Comparison of ENCODE assay signal across 19 cellular contexts in the genomic region with DNA sequence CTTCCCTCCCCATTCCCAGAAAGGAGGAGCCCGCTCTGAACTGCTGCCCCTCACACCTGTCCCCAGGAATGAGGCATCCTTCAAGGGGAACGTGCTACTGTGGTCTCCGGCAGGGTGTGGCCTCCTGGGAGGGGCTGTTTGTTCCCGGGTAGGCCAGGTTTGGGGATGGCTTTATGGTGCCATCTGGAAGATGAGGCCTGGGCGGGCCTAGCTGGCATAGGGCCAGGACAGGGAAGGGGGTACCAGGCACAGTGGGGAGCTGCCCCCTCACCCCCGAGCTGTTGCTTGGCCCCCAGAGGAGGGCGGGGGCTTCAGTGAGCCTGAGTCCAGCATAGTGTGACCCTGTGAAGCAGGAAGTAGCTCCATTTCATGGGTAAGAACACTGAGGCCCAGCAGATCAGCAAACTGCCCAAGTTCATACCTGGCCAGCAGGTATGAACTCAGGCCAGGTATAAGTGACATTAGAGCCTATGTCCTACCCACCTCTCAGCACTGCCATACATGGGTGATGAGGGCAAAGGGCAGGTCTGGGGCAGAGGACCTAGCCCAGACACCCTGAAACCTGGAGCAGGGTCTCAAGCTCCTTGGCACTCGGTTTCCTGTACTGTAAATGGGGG. TPM values are rescaled to one million over a fixed set of nuclear protein-coding genes. Genes with fewer than 3 reads are reported as not detected.
"Had no signal": no experiment of that assay in that cellular context is flagged by ENCODE, and none has a peak within 500 bp of the region (broad histone marks: within the 10 kb centered on the region; RNA-seq: fewer than 3 reads in every experiment).

No MANE protein-coding gene starts in this region.

- H3K27me3 ChIP-seq: body of pancreas, ovary had no signal

- H3K4me3 ChIP-seq: body of pancreas, ovary, sigmoid colon had no signal

- H3K4me1 Mint-ChIP-seq: activated CD4-positive, alpha-beta T cell treated with anti-CD3 and anti-CD28 coated beads for 36 hours; neural crest cell had no signal

- H3K4me1 ChIP-seq: body of pancreas, foreskin keratinocyte, sigmoid colon had no signal

- H3K9me3 Mint-ChIP-seq: activated CD4-positive, alpha-beta memory T cell treated with anti-CD3 and anti-CD28 coated beads for 36 hours; activated T-helper 1 cell treated with anti-CD3 and anti-CD28 coated beads, Interleukin-12 subunit alpha, Interleukin-12 subunit beta, Interleukin-2, Interleukin-4 antibody, amounts not matched to agents 30 ng/mL and 10 ng/mL and 1 ng/mL, durations not matched to agents 14 hours and 24 hours and 36 hours; neural crest cell; T-helper 2 cell treated with Interferon-gamma antibody and Interleukin-4, amounts not matched to agents 5 μg/mL and 100 μg/mL, for 36 hours; WTC11 had no signal

- H3K4me3 Mint-ChIP-seq: activated CD4-positive, alpha-beta memory T cell treated with anti-CD3 and anti-CD28 coated beads for 36 hours; activated CD4-positive, alpha-beta T cell treated with anti-CD3 and anti-CD28 coated beads for 36 hours; activated T-helper 1 cell treated with anti-CD3 and anti-CD28 coated beads, Interleukin-12 subunit alpha, Interleukin-12 subunit beta, Interleukin-2, Interleukin-4 antibody, amounts not matched to agents 30 ng/mL and 10 ng/mL and 1 ng/mL, durations not matched to agents 14 hours and 24 hours and 36 hours; neural crest cell; T-helper 2 cell treated with Interferon-gamma antibody and Interleukin-4, amounts not matched to agents 5 μg/mL and 100 μg/mL, for 36 hours; WTC11 had no signal

- H3K27ac Mint-ChIP-seq: activated CD4-positive, alpha-beta memory T cell treated with anti-CD3 and anti-CD28 coated beads for 36 hours; activated CD4-positive, alpha-beta T cell treated with anti-CD3 and anti-CD28 coated beads for 36 hours; activated T-helper 1 cell treated with anti-CD3 and anti-CD28 coated beads, Interleukin-12 subunit alpha, Interleukin-12 subunit beta, Interleukin-2, Interleukin-4 antibody, amounts not matched to agents 30 ng/mL and 10 ng/mL and 1 ng/mL, durations not matched to agents 14 hours and 24 hours and 36 hours; T-helper 2 cell treated with Interferon-gamma antibody and Interleukin-4, amounts not matched to agents 5 μg/mL and 100 μg/mL, for 36 hours had no signal

- H3K9me3 ChIP-seq: body of pancreas, ovary, sigmoid colon had no signal

- H3K36me3 ChIP-seq: ovary, sigmoid colon had no signal

- H3K27me3 Mint-ChIP-seq: activated CD4-positive, alpha-beta T cell treated with anti-CD3 and anti-CD28 coated beads for 36 hours had no signal

- H3K36me3 Mint-ChIP-seq: activated CD4-positive, alpha-beta memory T cell treated with anti-CD3 and anti-CD28 coated beads for 36 hours; WTC11 had no signal

- DNase-seq: activated CD4-positive, alpha-beta memory T cell treated with anti-CD3 and anti-CD28 coated beads for 36 hours; activated CD4-positive, alpha-beta T cell treated with anti-CD3 and anti-CD28 coated beads for 36 hours; activated gamma-delta T cell treated with Interleukin-2 at 50 U/mL for 16 hours; activated T-cell treated with anti-CD3 and anti-CD28 coated beads for 4 hours; body of pancreas; caudate nucleus; foreskin keratinocyte; hypothalamus; islet precursor cell; mammary epithelial cell; ovary; sigmoid colon; stimulated activated naive CD4-positive, alpha-beta T cell had no signal

- H3K27ac ChIP-seq: body of pancreas, foreskin keratinocyte, ovary, sigmoid colon had no signal

- ATAC-seq: activated CD4-positive, alpha-beta T cell treated with anti-CD3 and anti-CD28 coated beads for 36 hours; body of pancreas; foreskin keratinocyte; left lobe of liver; WTC11 had no signal

RNA-seq across cellular contexts. Expression of a gene that starts 17.5 kb away (rescaled TPM):
- total RNA-seq: activated T-helper 1 cell treated with anti-CD3 and anti-CD28 coated beads, Interleukin-12 subunit alpha, Interleukin-12 subunit beta, Interleukin-2, Interleukin-4 antibody, amounts not matched to agents 30 ng/mL and 10 ng/mL and 1 ng/mL, durations not matched to agents 14 hours and 24 hours and 36 hours; body of pancreas; epithelial cell of proximal tubule; foreskin keratinocyte had no signal
- polyA plus RNA-seq: mammary epithelial cell had no signal
